Comparison of ENCODE assay signal across 1 cellular context in the genomic region with DNA sequence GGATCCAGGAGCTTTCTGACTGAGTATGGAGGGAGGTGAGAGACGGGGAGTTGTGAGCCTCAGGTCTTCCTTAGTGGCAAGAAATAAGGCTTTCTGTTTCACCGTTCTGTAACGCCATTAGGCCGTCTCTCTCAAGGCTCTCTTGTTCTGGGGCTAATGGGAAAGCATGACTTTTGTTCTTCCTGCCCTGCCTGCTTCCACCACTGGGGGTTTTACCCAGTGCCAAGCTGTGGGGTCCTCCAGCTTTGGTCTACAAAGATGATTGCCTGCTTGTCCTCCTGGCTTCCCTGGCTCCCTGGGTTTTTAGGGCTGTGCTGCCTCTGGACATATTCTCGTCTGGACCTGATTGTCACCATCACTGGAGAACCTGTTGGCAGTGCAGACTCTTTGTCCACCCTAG.
TF ChIP-seq lines count a peak whose summit lies in the region.

No MANE protein-coding gene starts in this region.

TF ChIP-seq in GM12878, 131 proteins besides CTCF, POLR2A, EP300 and RAD21:
- TF ChIP-seq MYB (IDR thresholded peaks at IDR 0.05; ENCODE audit: borderline replicate concordance, low read depth, low read length) (no peak), POLR2AphosphoS2 (IDR thresholded peaks at IDR 0.05; ENCODE audit: low read depth, low read length) (no peak), FOXM1 (IDR thresholded peaks at IDR 0.05; ENCODE audit: low read depth, low read length) (no peak), MAX (IDR thresholded peaks at IDR 0.05; ENCODE audit: low read depth, low read length) (no peak), SKIL (IDR thresholded peaks at IDR 0.05; ENCODE audit: low read depth, poor library complexity, severe bottlenecking) (no peak), NBN (IDR thresholded peaks at IDR 0.05) (no peak), BMI1 (IDR thresholded peaks at IDR 0.05; ENCODE audit: borderline replicate concordance) (no peak), ZNF24 (IDR thresholded peaks at IDR 0.05) (no peak), SREBF1 (IDR thresholded peaks at IDR 0.05; ENCODE audit: low read length) (no peak), SIX5 (IDR thresholded peaks at IDR 0.05; ENCODE audit: low read depth, low read length, severe bottlenecking) (no peak), NRF1 (conservative IDR thresholded peaks at IDR 0.05; ENCODE audit: low read depth, low read length) (no peak), BCL11A (IDR thresholded peaks at IDR 0.05; ENCODE audit: low read depth, low read length) (no peak), ZNF207 (IDR thresholded peaks at IDR 0.05; ENCODE audit: borderline replicate concordance) (no peak), EZH2 (IDR thresholded peaks at IDR 0.05; ENCODE audit: borderline replicate concordance, control insufficient read depth, low read depth, low read length) (no peak), PAX5 (IDR thresholded peaks at IDR 0.05; ENCODE audit: borderline replicate concordance, low read depth, low read length) (no peak), SRF (IDR thresholded peaks at IDR 0.05; ENCODE audit: low read depth in 2 of 2, low read length in 2 of 2) (no peak)
- TF ChIP-seq, protein P1, sequence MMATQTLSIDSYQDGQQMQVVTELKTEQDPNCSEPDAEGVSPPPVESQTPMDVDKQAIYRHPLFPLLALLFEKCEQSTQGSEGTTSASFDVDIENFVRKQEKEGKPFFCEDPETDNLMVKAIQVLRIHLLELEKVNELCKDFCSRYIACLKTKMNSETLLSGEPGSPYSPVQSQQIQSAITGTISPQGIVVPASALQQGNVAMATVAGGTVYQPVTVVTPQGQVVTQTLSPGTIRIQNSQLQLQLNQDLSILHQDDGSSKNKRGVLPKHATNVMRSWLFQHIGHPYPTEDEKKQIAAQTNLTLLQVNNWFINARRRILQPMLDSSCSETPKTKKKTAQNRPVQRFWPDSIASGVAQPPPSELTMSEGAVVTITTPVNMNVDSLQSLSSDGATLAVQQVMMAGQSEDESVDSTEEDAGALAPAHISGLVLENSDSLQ (IDR thresholded peaks at IDR 0.05) = no peak
